ENCODE assay signal across 10 cellular contexts in genomic region chr20:43940518-43941225, GRCh38. TPM values are rescaled to one million over a fixed set of nuclear protein-coding genes. Genes with fewer than 3 reads are reported as not detected.
DNase-seq lines count a peak whose midpoint lies in the region; ATAC-seq, FAIRE-seq and TF ChIP-seq lines count a peak whose summit lies in the region.
"Had no signal": no experiment of that assay in that cellular context is flagged by ENCODE, and none has a peak within 500 bp of the region (broad histone marks: within the 10 kb centered on the region; RNA-seq: fewer than 3 reads in every experiment).

No MANE protein-coding gene starts in this region.

- no peak overlapping the region for H3K4me3 Mint-ChIP-seq in activated T-helper 1 cell treated with anti-CD3 and anti-CD28 coated beads, Interleukin-12 subunit alpha, Interleukin-12 subunit beta, Interleukin-2, Interleukin-4 antibody, amounts not matched to agents 30 ng/mL and 10 ng/mL and 1 ng/mL, durations not matched to agents 14 hours and 24 hours and 36 hours
- H3K4me3 Mint-ChIP-seq: central memory CD8-positive, alpha-beta T cell; stimulated activated naive CD8-positive, alpha-beta T cell treated with anti-CD3 and anti-CD28 coated beads, Interleukin-15, amount 100 ng/mL, for 72 hours had no signal

- peaks cover 15% of the 10 kb centered on the region for H3K27me3 Mint-ChIP-seq in activated T-helper 1 cell treated with anti-CD3 and anti-CD28 coated beads, Interleukin-12 subunit alpha, Interleukin-12 subunit beta, Interleukin-2, Interleukin-4 antibody, amounts not matched to agents 30 ng/mL and 10 ng/mL and 1 ng/mL, durations not matched to agents 14 hours and 24 hours and 36 hours (ENCODE audit: insufficient read depth)

- no peaks in the 10 kb centered on the region for H3K9me3 Mint-ChIP-seq in activated T-helper 1 cell treated with anti-CD3 and anti-CD28 coated beads, Interleukin-12 subunit alpha, Interleukin-12 subunit beta, Interleukin-2, Interleukin-4 antibody, amounts not matched to agents 30 ng/mL and 10 ng/mL and 1 ng/mL, durations not matched to agents 14 hours and 24 hours and 36 hours
- H3K9me3 Mint-ChIP-seq: central memory CD8-positive, alpha-beta T cell; stimulated activated naive CD8-positive, alpha-beta T cell treated with anti-CD3 and anti-CD28 coated beads, Interleukin-15, amount 100 ng/mL, for 72 hours had no signal

- CTCF ChIA-PET in A673 (lab: Charles Lee), result no interaction called here

- H3K36me3 Mint-ChIP-seq in activated T-helper 1 cell treated with anti-CD3 and anti-CD28 coated beads, Interleukin-12 subunit alpha, Interleukin-12 subunit beta, Interleukin-2, Interleukin-4 antibody, amounts not matched to agents 30 ng/mL and 10 ng/mL and 1 ng/mL, durations not matched to agents 14 hours and 24 hours and 36 hours (ENCODE audit: low read depth), result peaks cover 5% of the 10 kb centered on the region

- no peak overlapping the region for H3K9ac ChIP-seq in kidney (ENCODE audit: low read length in 2 of 2)

- no peak for FAIRE-seq in kidney (lab: Jason Lieb, UNC)

- H3K9me3 ChIP-seq in A673 (ENCODE audit: low read depth, low read length, poor library complexity, severe bottlenecking) (no peaks in the 10 kb centered on the region), kidney (ENCODE audit: control insufficient read depth in 1 of 2, low read length in 2 of 2) (no peaks in the 10 kb centered on the region)
- H3K9me3 ChIP-seq: heart left ventricle had no signal

- H3K4me3 ChIP-seq in A673 (ENCODE audit: low read depth, low read length, poor library complexity, severe bottlenecking), result no peak overlapping the region
- H3K4me3 ChIP-seq in kidney (ENCODE audit: low read length in 2 of 2), result no peak overlapping the region
- H3K4me3 ChIP-seq: heart left ventricle had no signal

- BruUV-seq in A673 (replicated peaks; lab: Mats Ljungman, UMichigan), result no TSS peak

- H3K27ac ChIP-seq in A673 (ENCODE audit: low read depth, low read length, poor library complexity, severe bottlenecking), result peak overlapping the region; percentile 78
- no peak overlapping the region for H3K27ac ChIP-seq in kidney (ENCODE audit: low read depth in 2 of 2, low read length in 2 of 2)

- H3K36me3 ChIP-seq in A673 (ENCODE audit: insufficient read depth, low read length, poor library complexity, severe bottlenecking) (no peaks in the 10 kb centered on the region), kidney (ENCODE audit: control insufficient read depth in 1 of 2, insufficient read depth in 2 of 2, low read length in 2 of 2) (no peaks in the 10 kb centered on the region)
- H3K36me3 ChIP-seq: heart left ventricle had no signal

- no peaks in the 10 kb centered on the region for H3K27me3 ChIP-seq in A673 (replicated peaks; ENCODE audit: insufficient read depth, low read depth, low read length, poor library complexity)

- peaks cover 72% of the 10 kb centered on the region for H3K4me1 Mint-ChIP-seq in activated T-helper 1 cell treated with anti-CD3 and anti-CD28 coated beads, Interleukin-12 subunit alpha, Interleukin-12 subunit beta, Interleukin-2, Interleukin-4 antibody, amounts not matched to agents 30 ng/mL and 10 ng/mL and 1 ng/mL, durations not matched to agents 14 hours and 24 hours and 36 hours (ENCODE audit: low read depth)

- peak overlapping the region; percentile 35 for H3K27ac Mint-ChIP-seq in activated T-helper 1 cell treated with anti-CD3 and anti-CD28 coated beads, Interleukin-12 subunit alpha, Interleukin-12 subunit beta, Interleukin-2, Interleukin-4 antibody, amounts not matched to agents 30 ng/mL and 10 ng/mL and 1 ng/mL, durations not matched to agents 14 hours and 24 hours and 36 hours
- H3K27ac Mint-ChIP-seq: stimulated activated naive CD8-positive, alpha-beta T cell treated with anti-CD3 and anti-CD28 coated beads, Interleukin-15, amount 100 ng/mL, for 72 hours had no signal

- peaks cover 93% of the 10 kb centered on the region for H3K4me1 ChIP-seq in A673 (ENCODE audit: insufficient read depth, low read length, poor library complexity, severe bottlenecking)
- H3K4me1 ChIP-seq in kidney (ENCODE audit: control insufficient read depth in 1 of 2, insufficient read depth in 1 of 2, low read depth in 1 of 2, low read length in 2 of 2), result peaks cover 12 to 19% of the 10 kb centered on the region in 2 donors

- POLR2A ChIA-PET in A673 (lab: Charles Lee; ENCODE audit: low non-redundant PET), result no interaction called here

- intact Hi-C loops in A673 (cut with micrococcal nuclease; ENCODE audit: unreplicated experiment), result no loop called here
- intact Hi-C loops in activated T-helper 1 cell treated with anti-CD3 and anti-CD28 coated beads, Interleukin-12 subunit alpha, Interleukin-12 subunit beta, Interleukin-2, Interleukin-4 antibody, amounts not matched to agents 30 ng/mL and 10 ng/mL and 1 ng/mL, durations not matched to agents 14 hours and 24 hours and 36 hours (cut with micrococcal nuclease), result loop anchor here (1.0 kb wide), 1 partner anchor 15 kb away; no protein-coding TSS in a partner anchor
- intact Hi-C loops in kidney (cut with DNase I), result no loop called here

- ATAC-seq in HG03139 (IDR thresholded peaks at IDR 0.05; ENCODE audit: unreplicated experiment), result no peak
- ATAC-seq: stimulated activated naive CD8-positive, alpha-beta T cell treated with anti-CD3 and anti-CD28 coated beads, Interleukin-15, amount 100 ng/mL, for 72 hours had no signal

- DNase-seq in A673 (ENCODE audit: low spot score) (no peak), CD1c-positive myeloid dendritic cell (ENCODE audit: extremely low spot score) (peak; percentile 13), NCI-H2227 (lab: John Stamatoyannopoulos, UW; ENCODE audit: unreplicated experiment) (peak; percentile 78), kidney (no peak), COR-L47 (lab: John Stamatoyannopoulos, UW) (no peak)
- DNase-seq in activated T-helper 1 cell treated with anti-CD3 and anti-CD28 coated beads, Interleukin-12 subunit alpha, Interleukin-12 subunit beta, Interleukin-2, Interleukin-4 antibody, amounts not matched to agents 30 ng/mL and 10 ng/mL and 1 ng/mL, durations not matched to agents 14 hours and 24 hours and 36 hours (ENCODE audit: low spot score), result no peak
- DNase-seq: heart left ventricle; stimulated activated naive CD8-positive, alpha-beta T cell treated with anti-CD3 and anti-CD28 coated beads, Interleukin-15, amount 100 ng/mL, for 72 hours had no signal

- TF ChIP-seq CTCF in A673 (conservative IDR thresholded peaks at IDR 0.05; ENCODE audit: low read depth, low read length) (no peak), kidney (IDR thresholded peaks at IDR 0.05; ENCODE audit: borderline replicate concordance, extremely low read depth, insufficient read depth) (no peak)

RNA-seq across cellular contexts. Expression of gene TOX2, which starts 26.0 kb away (rescaled TPM):
- total RNA-seq in A673 (2021) (107 and 117 TPM in 2 replicates), kidney (5.9 TPM)
- total RNA-seq in activated T-helper 1 cell treated with anti-CD3 and anti-CD28 coated beads, Interleukin-12 subunit alpha, Interleukin-12 subunit beta, Interleukin-2, Interleukin-4 antibody, amounts not matched to agents 30 ng/mL and 10 ng/mL and 1 ng/mL, durations not matched to agents 14 hours and 24 hours and 36 hours, result 4.0 and 4.8 TPM in 2 replicates
- polyA plus RNA-seq in kidney (ENCODE audit: insufficient read depth, low read depth, low replicate concordance), result 4.7 TPM

Comparison
In these comparisons a context has a peak if more than half of its experiments do, and no peak if none do; other contexts are left out.
1. DNase-seq: peak in CD1c-positive myeloid dendritic cell (single experiment) and NCI-H2227 (single experiment); none in A673 (single experiment), activated T-helper 1 cell treated with anti-CD3 and anti-CD28 coated beads, Interleukin-12 subunit alpha, Interleukin-12 subunit beta, Interleukin-2, Interleukin-4 antibody, amounts not matched to agents 30 ng/mL and 10 ng/mL and 1 ng/mL, durations not matched to agents 14 hours and 24 hours and 36 hours (single experiment), kidney (single experiment) and COR-L47 (single experiment).
2. RNA of gene TOX2, which starts 26.0 kb away (total RNA-seq): 107 to 117 TPM in A673; 5.9 TPM in kidney (single experiment) and 4.0 to 4.8 TPM in activated T-helper 1 cell treated with anti-CD3 and anti-CD28 coated beads, Interleukin-12 subunit alpha, Interleukin-12 subunit beta, Interleukin-2, Interleukin-4 antibody, amounts not matched to agents 30 ng/mL and 10 ng/mL and 1 ng/mL, durations not matched to agents 14 hours and 24 hours and 36 hours; every median in the first group is over 10 times any median in the second.